In the genomic region with DNA sequence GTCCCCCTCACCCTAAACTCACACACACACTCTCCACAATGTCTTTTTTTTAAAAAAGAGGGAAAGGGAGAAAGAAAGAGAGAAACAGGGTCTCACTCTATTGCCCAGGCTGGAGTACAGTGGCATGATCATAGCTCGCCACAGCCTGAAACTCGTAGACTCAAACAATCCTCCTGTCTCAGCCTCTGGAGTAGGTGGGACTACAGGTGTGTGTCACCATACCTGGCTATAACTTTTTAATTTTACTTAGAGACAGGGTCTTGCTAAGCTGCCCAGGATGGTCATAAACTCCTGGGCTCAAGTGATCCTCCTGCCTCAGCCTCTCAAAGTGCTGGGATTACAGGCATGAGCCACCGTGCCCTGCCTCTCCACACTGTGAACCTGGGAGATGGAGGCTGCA, we compare ENCODE assay signal across 10 cellular contexts. TPM values are rescaled to one million over a fixed set of nuclear protein-coding genes. Genes with fewer than 3 reads are reported as not detected.
DNase-seq lines count a peak whose midpoint lies in the region; ATAC-seq and TF ChIP-seq lines count a peak whose summit lies in the region.
"Had no signal": no experiment of that assay in that cellular context is flagged by ENCODE, and none has a peak within 500 bp of the region (broad histone marks: within the 10 kb centered on the region; RNA-seq: fewer than 3 reads in every experiment).

No MANE protein-coding gene starts in this region.

- peak overlapping the region; percentile 86 for H3K27ac ChIP-seq in CD4-positive, alpha-beta memory T cell (ENCODE audit: low read depth, low read length)
- H3K27ac ChIP-seq in esophagus muscularis mucosa (replicated peaks in 1 of 4) (peak overlapping the region; percentile 59 to 72 (median 68)), psoas muscle (peak overlapping the region; percentile 50), OCI-LY7 (ENCODE audit: low read depth, low read length, poor library complexity, severe bottlenecking) (no peak overlapping the region)

- H3K27me3 ChIP-seq in CD4-positive, alpha-beta memory T cell (ENCODE audit: insufficient read depth, low read length), result no peaks in the 10 kb centered on the region
- H3K27me3 ChIP-seq in esophagus muscularis mucosa (no peaks in the 10 kb centered on the region), psoas muscle (ENCODE audit: insufficient read depth in 3 of 3, low read length in 2 of 3) (no peaks in the 10 kb centered on the region)

- H3K4me1 Mint-ChIP-seq in CD4-positive, alpha-beta memory T cell, result peaks cover 53 to 91% (median 71%) of the 10 kb centered on the region in 4 donors
- peaks cover 85 to 92% (median 87%) of the 10 kb centered on the region in 3 donors for H3K4me1 Mint-ChIP-seq in T-cell

- no peak for TF ChIP-seq CTCF in esophagus muscularis mucosa (IDR thresholded peaks at IDR 0.05)
- no peak for TF ChIP-seq CTCF in psoas muscle (IDR thresholded peaks at IDR 0.05)
- TF ChIP-seq CTCF in lower leg skin (IDR thresholded peaks at IDR 0.05), result no peak
- TF ChIP-seq CTCF in OCI-LY7 (conservative IDR thresholded peaks at IDR 0.05; ENCODE audit: low read length), result no peak

- no TSS peak for BruUV-seq in OCI-LY7 (replicated peaks; lab: Mats Ljungman, UMichigan)

- peak overlapping the region; percentile 59 to 91 (median 76) for H3K4me3 Mint-ChIP-seq in CD4-positive, alpha-beta memory T cell
- H3K4me3 Mint-ChIP-seq in T-cell, result peak overlapping the region; percentile 73 to 83 (median 79)

- intact Hi-C loops in CD4-positive, alpha-beta memory T cell (cut with micrococcal nuclease), result loop anchor here (1.0 kb wide), 1 partner anchor 30 kb away; no protein-coding TSS in a partner anchor
- intact Hi-C loops in esophagus muscularis mucosa (cut with DNase I) (no loop called here), psoas muscle (cut with DNase I) (no loop called here), lower leg skin (cut with DNase I; ENCODE audit: low total_unique reads) (no loop called here), OCI-LY7 (cut with micrococcal nuclease; ENCODE audit: unreplicated experiment) (no loop called here)

- CTCF ChIA-PET in CD4-positive, alpha-beta memory T cell (lab: Charles Lee; ENCODE audit: partially characterized antibody), result interaction anchor here (1.1 to 2.7 kb wide), 5 partner anchors 21 to 76 kb away, joined by 3 to 12 read pairs (median 7); no protein-coding TSS in a partner anchor
- CTCF ChIA-PET in T-cell (lab: Charles Lee) (interaction anchor here in 1 of 2 donors (1.1 to 1.5 kb wide), 2 partner anchors 30 to 236 kb away, joined by 5 to 11 read pairs; no protein-coding TSS in a partner anchor), OCI-LY7 (lab: Charles Lee; ENCODE audit: unreplicated experiment) (no interaction called here)

- TF ChIP-seq POLR2A in esophagus muscularis mucosa (IDR thresholded peaks at IDR 0.05; ENCODE audit: low read depth) (no peak), lower leg skin (IDR thresholded peaks at IDR 0.05) (no peak)

- H3K79me2 ChIP-seq in OCI-LY7 (ENCODE audit: insufficient read depth, low read depth, low read length), result no peaks in the 10 kb centered on the region

- ATAC-seq in T-cell (replicated peaks in 1 of 4) (no peak), psoas muscle (no peak), HG03432 (IDR thresholded peaks at IDR 0.05; ENCODE audit: unreplicated experiment) (no peak)
- ATAC-seq: SK-N-SH treated with all-trans-retinoic acid at 6 μM for 48 hours had no signal

- H3K4me3 ChIP-seq in CD4-positive, alpha-beta memory T cell (ENCODE audit: low read length in 2 of 2), result peak overlapping the region; percentile 37 to 60
- H3K4me3 ChIP-seq in esophagus muscularis mucosa, result no peak overlapping the region
- no peak overlapping the region for H3K4me3 ChIP-seq in psoas muscle
- no peak overlapping the region for H3K4me3 ChIP-seq in lower leg skin (ENCODE audit: low read depth, poor library complexity, severe bottlenecking)
- H3K4me3 ChIP-seq in OCI-LY7 (ENCODE audit: low read depth, low read length, poor library complexity, severe bottlenecking), result no peak overlapping the region

- WGBS in esophagus muscularis mucosa, result 100% methylated on average over 3 of the region's 3 CpGs
- WGBS in psoas muscle, 3 donors, result 90 to 95% (median 92%) methylated on average over 3 of the region's 3 CpGs
- 84 to 95% methylated on average over 3 of the region's 3 CpGs for WGBS in lower leg skin, 2 donors

- no peak for DNase-seq in CD4-positive, alpha-beta memory T cell
- no peak for DNase-seq in T-cell
- no peak for DNase-seq in esophagus muscularis mucosa (ENCODE audit: extremely low spot score)
- no peak for DNase-seq in psoas muscle
- no peak for DNase-seq in lower leg skin (ENCODE audit: low spot score in 2 of 2)
- no peak for DNase-seq in OCI-LY7 (ENCODE audit: low spot score)
- DNase-seq in middle frontal gyrus (ENCODE audit: extremely low spot score, low spot score), result no peak
- DNase-seq: NCI-H446 had no signal

- H3K9me3 Mint-ChIP-seq in CD4-positive, alpha-beta memory T cell, result peaks cover 0 to 2% (median 0%) of the 10 kb centered on the region in 8 donors
- no peaks in the 10 kb centered on the region for H3K9me3 Mint-ChIP-seq in T-cell

- TF ChIP-seq EP300 in esophagus muscularis mucosa (IDR thresholded peaks at IDR 0.05), result no peak

- H3K27ac Mint-ChIP-seq in CD4-positive, alpha-beta memory T cell, result peak overlapping the region; percentile 92 to 100 (median 95)
- peak overlapping the region; percentile 87 to 90 for H3K27ac Mint-ChIP-seq in T-cell

- no peaks in the 10 kb centered on the region for H3K9me2 ChIP-seq in OCI-LY7 (ENCODE audit: insufficient read depth, low read length)

- H4K20me1 ChIP-seq in OCI-LY7 (ENCODE audit: insufficient read depth, low read length), result no peaks in the 10 kb centered on the region

- H3K36me3 Mint-ChIP-seq in CD4-positive, alpha-beta memory T cell, result peaks cover 23 to 31% of the 10 kb centered on the region in 2 donors
- peaks cover 23% of the 10 kb centered on the region for H3K36me3 Mint-ChIP-seq in T-cell

- no peaks in the 10 kb centered on the region for H3K9me3 ChIP-seq in CD4-positive, alpha-beta memory T cell (ENCODE audit: control insufficient read depth in 1 of 2, low read length in 2 of 2)
- H3K9me3 ChIP-seq in esophagus muscularis mucosa (no peaks in the 10 kb centered on the region), psoas muscle (no peaks in the 10 kb centered on the region), OCI-LY7 (ENCODE audit: low read length) (peaks cover 2% of the 10 kb centered on the region; the same call in 1 of the 2 replicates)

- H3K4me2 ChIP-seq in OCI-LY7 (ENCODE audit: low read length), result no peak overlapping the region

- peaks cover 8% of the 10 kb centered on the region for H3K36me3 ChIP-seq in CD4-positive, alpha-beta memory T cell (ENCODE audit: insufficient read depth, low read length)
- H3K36me3 ChIP-seq in esophagus muscularis mucosa (no peaks in the 10 kb centered on the region), psoas muscle (ENCODE audit: insufficient read depth in 1 of 2, low read depth in 1 of 2) (no peaks in the 10 kb centered on the region), OCI-LY7 (ENCODE audit: insufficient read depth, low read length) (no peaks in the 10 kb centered on the region)

- H3K4me1 ChIP-seq in CD4-positive, alpha-beta memory T cell (ENCODE audit: insufficient read depth, low read length), result peaks cover 80% of the 10 kb centered on the region
- peaks cover 2 to 40% (median 31%) of the 10 kb centered on the region in 4 donors for H3K4me1 ChIP-seq in esophagus muscularis mucosa
- H3K4me1 ChIP-seq in psoas muscle, result peaks cover 12% of the 10 kb centered on the region
- H3K4me1 ChIP-seq in OCI-LY7 (ENCODE audit: insufficient read depth, low read length, poor library complexity, severe bottlenecking), result no peaks in the 10 kb centered on the region

- POLR2A ChIA-PET in CD4-positive, alpha-beta memory T cell (lab: Charles Lee; ENCODE audit: partially characterized antibody), result interaction anchor here (0.6 to 10.7 kb wide), 8 partner anchors 8 to 209 kb away, joined by 3 to 134 read pairs (median 6); partner anchors contain the start of gene LITAF
- POLR2A ChIA-PET in T-cell (lab: Charles Lee), result interaction anchor here in 1 of 2 donors (0.6 to 1.0 kb wide), 2 partner anchors 11 to 22 kb away, joined by 3 read pairs; no protein-coding TSS in a partner anchor
- POLR2A ChIA-PET in OCI-LY7 (lab: Charles Lee), result no interaction called here

- H3K27me3 Mint-ChIP-seq in CD4-positive, alpha-beta memory T cell, result no peaks in the 10 kb centered on the region
- H3K27me3 Mint-ChIP-seq in T-cell, result no peaks in the 10 kb centered on the region

- no peak overlapping the region for H2AFZ ChIP-seq in OCI-LY7 (ENCODE audit: low read length)

RNA-seq across cellular contexts. Expression of gene LITAF, which starts 24.9 kb away (rescaled TPM):
- total RNA-seq in CD4-positive, alpha-beta memory T cell, result 100 to 1,000 TPM; 155 to 157 TPM
- 100 to 1,000 TPM; 343 to 496 TPM for polyA plus RNA-seq in CD4-positive, alpha-beta memory T cell
- total RNA-seq in T-cell (100 to 1,000 TPM; 150 to 256 (median 161) TPM), esophagus muscularis mucosa (10 to 100 TPM; 28.7 to 88.3 (median 36.8) TPM), psoas muscle (10 to 100 TPM in 3 of 4 donors, 1 to 10 TPM in 1; 8.5 to 60.2 (median 18.5) TPM), lower leg skin (10 to 100 TPM; 54.9 to 84.2 (median 67.7) TPM), OCI-LY7 (2022) (34.2 and 43.2 TPM in 2 replicates)
- 10 to 100 TPM in 2 of 3 donors, 1 to 10 TPM in 1; 5.0 to 33.1 (median 21.5) TPM for polyA plus RNA-seq in psoas muscle
- 12.2 and 18.4 TPM in 2 replicates for total RNA-seq in OCI-LY7 (2014; rRNA removed; shearing (Covaris generic))

Comparison
In these comparisons a context has a peak if more than half of its experiments do, and no peak if none do; other contexts are left out.
1. H3K4me3 ChIP-seq: peak in CD4-positive, alpha-beta memory T cell (2 of 2); none in esophagus muscularis mucosa (0 of 4), psoas muscle (single experiment), lower leg skin (single experiment) and OCI-LY7 (single experiment).